1 cellular context compared by ENCODE assay signal in the genomic region with DNA sequence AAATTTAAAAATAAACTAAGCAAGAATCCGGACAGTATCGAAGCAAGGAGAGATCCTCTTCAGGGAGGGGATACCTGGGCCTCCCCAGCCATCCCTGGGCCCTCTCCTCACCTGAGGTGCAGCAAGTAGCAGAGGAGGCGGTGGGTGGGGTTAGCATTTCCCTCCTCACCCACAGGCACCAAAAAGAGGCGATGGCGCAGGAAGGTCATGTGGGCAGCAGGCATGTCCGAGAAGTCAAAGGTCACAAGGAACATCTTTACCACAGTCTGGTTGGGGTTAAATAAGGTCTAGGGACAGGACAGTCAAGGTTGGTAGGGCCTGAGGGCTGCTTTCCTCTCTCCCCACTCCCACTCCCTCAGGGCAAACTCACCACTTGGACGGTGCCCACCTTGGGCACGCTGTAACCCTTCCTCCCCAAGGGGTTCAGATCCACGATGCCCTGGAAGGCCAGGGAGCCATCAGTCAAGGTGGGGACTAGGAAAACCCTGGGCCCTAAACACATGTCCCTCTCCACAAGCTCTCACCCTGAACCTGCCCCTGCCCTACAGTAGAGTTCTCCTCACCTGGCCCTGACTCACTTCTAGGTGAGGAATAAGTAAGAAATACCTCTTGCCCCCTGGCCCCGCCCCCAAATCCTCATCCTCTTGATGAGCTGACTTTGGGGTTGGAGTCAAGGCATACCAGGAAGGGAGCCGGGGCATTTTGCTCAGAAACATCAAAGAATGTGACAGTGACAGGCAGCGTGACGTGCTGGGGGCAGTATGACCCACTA.
TF ChIP-seq lines count a peak whose summit lies in the region.

No MANE protein-coding gene starts in this region.

TF ChIP-seq in neural cell, 6 proteins besides CTCF, POLR2A, EP300 and RAD21:
- no peak for TF ChIP-seq SMC3 (conservative IDR thresholded peaks at IDR 0.05; ENCODE audit: poor library complexity)
- no peak for TF ChIP-seq POLR2AphosphoS5 (IDR thresholded peaks at IDR 0.05)
- TF ChIP-seq, protein P1, sequence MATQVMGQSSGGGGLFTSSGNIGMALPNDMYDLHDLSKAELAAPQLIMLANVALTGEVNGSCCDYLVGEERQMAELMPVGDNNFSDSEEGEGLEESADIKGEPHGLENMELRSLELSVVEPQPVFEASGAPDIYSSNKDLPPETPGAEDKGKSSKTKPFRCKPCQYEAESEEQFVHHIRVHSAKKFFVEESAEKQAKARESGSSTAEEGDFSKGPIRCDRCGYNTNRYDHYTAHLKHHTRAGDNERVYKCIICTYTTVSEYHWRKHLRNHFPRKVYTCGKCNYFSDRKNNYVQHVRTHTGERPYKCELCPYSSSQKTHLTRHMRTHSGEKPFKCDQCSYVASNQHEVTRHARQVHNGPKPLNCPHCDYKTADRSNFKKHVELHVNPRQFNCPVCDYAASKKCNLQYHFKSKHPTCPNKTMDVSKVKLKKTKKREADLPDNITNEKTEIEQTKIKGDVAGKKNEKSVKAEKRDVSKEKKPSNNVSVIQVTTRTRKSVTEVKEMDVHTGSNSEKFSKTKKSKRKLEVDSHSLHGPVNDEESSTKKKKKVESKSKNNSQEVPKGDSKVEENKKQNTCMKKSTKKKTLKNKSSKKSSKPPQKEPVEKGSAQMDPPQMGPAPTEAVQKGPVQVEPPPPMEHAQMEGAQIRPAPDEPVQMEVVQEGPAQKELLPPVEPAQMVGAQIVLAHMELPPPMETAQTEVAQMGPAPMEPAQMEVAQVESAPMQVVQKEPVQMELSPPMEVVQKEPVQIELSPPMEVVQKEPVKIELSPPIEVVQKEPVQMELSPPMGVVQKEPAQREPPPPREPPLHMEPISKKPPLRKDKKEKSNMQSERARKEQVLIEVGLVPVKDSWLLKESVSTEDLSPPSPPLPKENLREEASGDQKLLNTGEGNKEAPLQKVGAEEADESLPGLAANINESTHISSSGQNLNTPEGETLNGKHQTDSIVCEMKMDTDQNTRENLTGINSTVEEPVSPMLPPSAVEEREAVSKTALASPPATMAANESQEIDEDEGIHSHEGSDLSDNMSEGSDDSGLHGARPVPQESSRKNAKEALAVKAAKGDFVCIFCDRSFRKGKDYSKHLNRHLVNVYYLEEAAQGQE (IDR thresholded peaks at IDR 0.05; ENCODE audit: borderline replicate concordance): no peak
- TF ChIP-seq EZH2 (IDR thresholded peaks at IDR 0.05; ENCODE audit: borderline replicate concordance, insufficient read depth, low read length, poor library complexity, severe bottlenecking): no peak
- TF ChIP-seq TAF1 (IDR thresholded peaks at IDR 0.05; ENCODE audit: low read depth): no peak
- no peak for TF ChIP-seq MXI1 (conservative IDR thresholded peaks at IDR 0.05; ENCODE audit: poor library complexity, severe bottlenecking)
TF ChIP-seq in neural cell: peak in this region for 0.
